ENCODE assay signal across 25 cellular contexts in the genomic region with DNA sequence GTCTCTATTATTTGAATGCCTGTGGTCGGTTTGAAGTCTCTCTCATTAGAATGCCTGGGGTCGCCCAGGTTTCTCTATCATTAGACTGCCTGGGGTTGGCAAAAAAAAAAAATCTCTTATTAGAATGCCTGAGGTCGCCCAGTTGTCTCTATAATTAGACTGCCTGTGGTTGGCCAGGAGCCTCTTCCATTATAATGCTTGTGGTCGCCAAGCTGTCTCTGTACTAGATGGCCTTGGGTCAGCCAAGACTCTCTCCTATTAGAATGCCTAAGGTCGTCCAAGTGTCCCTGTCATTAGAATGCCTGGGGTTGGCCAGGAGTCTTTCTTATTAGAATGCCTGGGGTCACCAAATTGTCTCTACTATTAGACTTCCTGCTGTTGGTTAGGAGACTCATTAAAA.
"Had no signal": no experiment of that assay in that cellular context is flagged by ENCODE, and none has a peak within 500 bp of the region (broad histone marks: within the 10 kb centered on the region; RNA-seq: fewer than 3 reads in every experiment).

No MANE protein-coding gene starts in this region.

- H3K27ac ChIP-seq: brain microvascular endothelial cell, epithelial cell of prostate, esophagus squamous epithelium, gastroesophageal sphincter, VCaP had no signal

- H3K27me3 ChIP-seq: brain microvascular endothelial cell, esophagus squamous epithelium, gastroesophageal sphincter had no signal

- ATAC-seq: activated T-cell treated with anti-CD3 and anti-CD28 coated beads, Interleukin-2, amount 50 U/mL, for 72 hours; gastroesophageal sphincter; WTC11 had no signal

- H3K4me3 ChIP-seq: esophagus squamous epithelium, gastroesophageal sphincter had no signal

- H3K27ac Mint-ChIP-seq: activated CD4-positive, alpha-beta memory T cell treated with anti-CD3 and anti-CD28 coated beads, Interleukin-2, amount 10 ng/mL, durations not matched to agents 7 days and 5 days; activated CD4-positive, alpha-beta T cell treated with anti-CD3 and anti-CD28 coated beads, Interleukin-2, amount 10 ng/mL, durations not matched to agents 7 days and 5 days; activated naive CD4-positive, alpha-beta T cell treated with anti-CD3 and anti-CD28 coated beads, Interleukin-2, amount 10 ng/mL, durations not matched to agents 7 days and 5 days; activated naive CD8-positive, alpha-beta T cell; activated T-cell treated with anti-CD3 and anti-CD28 coated beads, Interleukin-2, amount 50 U/mL, for 24 hours; activated T-cell treated with anti-CD3 and anti-CD28 coated beads, Interleukin-2, amount 50 U/mL, for 72 hours; WTC11 had no signal

- H3K36me3 ChIP-seq: brain microvascular endothelial cell, esophagus squamous epithelium, gastroesophageal sphincter had no signal

- DNase-seq: activated CD4-positive, alpha-beta memory T cell treated with anti-CD3 and anti-CD28 coated beads, Interleukin-2, amount 10 ng/mL, durations not matched to agents 7 days and 5 days; activated CD4-positive, alpha-beta T cell treated with anti-CD3 and anti-CD28 coated beads for 1 hour; activated CD4-positive, alpha-beta T cell treated with anti-CD3 and anti-CD28 coated beads for 4 hours; activated CD4-positive, alpha-beta T cell treated with anti-CD3 and anti-CD28 coated beads, Interleukin-2, amount 10 ng/mL, durations not matched to agents 7 days and 5 days; activated CD4-positive, alpha-beta T cell treated with anti-CD3 and anti-CD28 coated beads, Interleukin-2, amount 50 U/mL, for 4 hours; activated CD8-positive, alpha-beta memory T cell treated with anti-CD3 and anti-CD28 coated beads, Interleukin-2, amount 50 U/mL, for 48 hours; activated gamma-delta T cell; activated naive CD4-positive, alpha-beta T cell; activated naive CD4-positive, alpha-beta T cell treated with anti-CD3 and anti-CD28 coated beads, Interleukin-2, amount 10 ng/mL, durations not matched to agents 7 days and 5 days; activated T-cell treated with anti-CD3 and anti-CD28 coated beads for 4 hours; activated T-cell treated with anti-CD3 and anti-CD28 coated beads, Interleukin-2, amount 50 U/mL, for 24 hours; activated T-cell treated with anti-CD3 and anti-CD28 coated beads, Interleukin-2, amount 50 U/mL, for 72 hours; amniotic stem cell; anterior cingulate cortex; brain microvascular endothelial cell; caudate nucleus; effector CD8-positive, alpha-beta T cell; esophagus squamous epithelium; foreskin melanocyte; T-helper 2 cell had no signal

- H3K4me1 ChIP-seq: esophagus squamous epithelium, gastroesophageal sphincter had no signal

- H3K36me3 Mint-ChIP-seq: activated naive CD4-positive, alpha-beta T cell treated with anti-CD3 and anti-CD28 coated beads, Interleukin-2, amount 10 ng/mL, durations not matched to agents 7 days and 5 days; activated naive CD8-positive, alpha-beta T cell had no signal
